In genomic region chr22:38843201-38843715, GRCh38 we compare ENCODE assay signal across 8 cellular contexts. TPM values are rescaled to one million over a fixed set of nuclear protein-coding genes. Genes with fewer than 3 reads are reported as not detected.
DNase-seq lines count a peak whose midpoint lies in the region; ATAC-seq and TF ChIP-seq lines count a peak whose summit lies in the region.

No MANE protein-coding gene starts in this region.

- H3F3A ChIP-seq in PC-9 (ENCODE audit: insufficient read depth, low read depth), result peaks cover 37% of the 10 kb centered on the region; the same call in 1 of the 2 replicates

- peak; percentile 69 for ATAC-seq in aorta (ENCODE audit: low FRiP score)
- no peak for ATAC-seq in GM19452 (IDR thresholded peaks at IDR 0.05; ENCODE audit: unreplicated experiment)

- peak; percentile 70 for DNase-seq in ACHN
- peak; percentile 55 for DNase-seq in GM19238 (ENCODE audit: insufficient read length, low spot score)
- peak; percentile 62 to 64 for DNase-seq in PC-9
- peak; percentile 67 for DNase-seq in activated naive CD4-positive, alpha-beta T cell treated with anti-CD3 and anti-CD28 coated beads, Interleukin-2, amount 10 ng/mL, durations not matched to agents 7 days and 5 days
- peak in 25 of 42 donors; percentile 29 to 72 (median 57) for DNase-seq in head of caudate nucleus
- DNase-seq in progenitor cell of endocrine pancreas (ENCODE audit: low spot score, unreplicated experiment), result peak; percentile 48
- peak in 1 of 2 donors; percentile 67 for DNase-seq in aorta

- WGBS in aorta, 2 donors, result 1% methylated on average over 53 to 81 of the region's 81 CpGs

- in situ Hi-C loops in ACHN (cut with HindIII; ENCODE audit: low pct_ligation_motif_present, low pct_unique_long_range_greater_than_20kb, low sequenced_read_pairs), result no loop called here

- H3K36me3 Mint-ChIP-seq in activated naive CD4-positive, alpha-beta T cell treated with anti-CD3 and anti-CD28 coated beads, Interleukin-2, amount 10 ng/mL, durations not matched to agents 7 days and 5 days, result no peaks in the 10 kb centered on the region
- H3K36me3 Mint-ChIP-seq in progenitor cell of endocrine pancreas (ENCODE audit: insufficient read depth), result no peaks in the 10 kb centered on the region

- peak overlapping the region; percentile 73 for H3K4me2 ChIP-seq in PC-9

- H3K27me3 Mint-ChIP-seq in activated naive CD4-positive, alpha-beta T cell treated with anti-CD3 and anti-CD28 coated beads, Interleukin-2, amount 10 ng/mL, durations not matched to agents 7 days and 5 days, result peaks cover 75% of the 10 kb centered on the region
- peaks cover 69% of the 10 kb centered on the region for H3K27me3 Mint-ChIP-seq in progenitor cell of endocrine pancreas

- no peaks in the 10 kb centered on the region for H3K79me2 ChIP-seq in PC-9 (ENCODE audit: low read depth)

- peaks cover 24% of the 10 kb centered on the region for H3K4me1 ChIP-seq in PC-9 (replicated peaks; ENCODE audit: insufficient read depth)
- no peaks in the 10 kb centered on the region for H3K4me1 ChIP-seq in aorta (ENCODE audit: control insufficient read depth in 1 of 2, insufficient read depth in 2 of 2, low read length in 2 of 2)

- no peaks in the 10 kb centered on the region for H3K9me3 Mint-ChIP-seq in activated naive CD4-positive, alpha-beta T cell treated with anti-CD3 and anti-CD28 coated beads, Interleukin-2, amount 10 ng/mL, durations not matched to agents 7 days and 5 days
- H3K9me3 Mint-ChIP-seq in progenitor cell of endocrine pancreas (ENCODE audit: low read depth), result no peaks in the 10 kb centered on the region

- POLR2A ChIA-PET in PC-9 (lab: Charles Lee; ENCODE audit: unreplicated experiment), result interaction anchor here (0.6 kb wide), 1 partner anchor 74 kb away, joined by 4 read pairs; no protein-coding TSS in a partner anchor

- no peaks in the 10 kb centered on the region for H4K20me1 ChIP-seq in PC-9 (ENCODE audit: insufficient read depth)

- H3K9me3 ChIP-seq in PC-9 (ENCODE audit: insufficient read depth, low read depth), result no peaks in the 10 kb centered on the region
- H3K9me3 ChIP-seq in aorta (ENCODE audit: control insufficient read depth, low read length), result no peaks in the 10 kb centered on the region

- intact Hi-C loops in PC-9 (cut with micrococcal nuclease; ENCODE audit: unreplicated experiment) (loop anchor here (5.0 kb wide), 1 partner anchor 76 kb away; no protein-coding TSS in a partner anchor), head of caudate nucleus (cut with DNase I) (no loop called here), aorta (cut with DNase I) (loop anchor here (5.0 kb wide), 3 partner anchors 51 to 76 kb away; partner anchors contain the start of gene DNAL4 (in 1 of the 2))

- H3K4me1 Mint-ChIP-seq in activated naive CD4-positive, alpha-beta T cell treated with anti-CD3 and anti-CD28 coated beads, Interleukin-2, amount 10 ng/mL, durations not matched to agents 7 days and 5 days, result peaks cover 15% of the 10 kb centered on the region
- H3K4me1 Mint-ChIP-seq in progenitor cell of endocrine pancreas (ENCODE audit: low read depth), result peaks cover 1% of the 10 kb centered on the region

- no peaks in the 10 kb centered on the region for H3K36me3 ChIP-seq in PC-9 (ENCODE audit: low read depth)
- no peaks in the 10 kb centered on the region for H3K36me3 ChIP-seq in aorta (ENCODE audit: control insufficient read depth in 1 of 2, insufficient read depth in 2 of 2, low read length in 1 of 2)

- CTCF ChIA-PET in PC-9 (lab: Charles Lee), result interaction anchor here (0.6 to 1.9 kb wide), 2 partner anchors 9 to 75 kb away, joined by 6 to 10 read pairs; no protein-coding TSS in a partner anchor
- CTCF ChIA-PET in activated naive CD4-positive, alpha-beta T cell treated with anti-CD3 and anti-CD28 coated beads, Interleukin-2, amount 10 ng/mL, durations not matched to agents 7 days and 5 days (lab: Charles Lee), result interaction anchor here (1.0 to 1.6 kb wide), 6 partner anchors 10 to 75 kb away, joined by 3 to 7 read pairs (median 4); no protein-coding TSS in a partner anchor

- no peak; the same call in 1 of the 2 replicates for TF ChIP-seq CTCF in PC-9 (conservative IDR thresholded peaks at IDR 0.05)
- TF ChIP-seq CTCF in progenitor cell of endocrine pancreas (IDR thresholded peaks at IDR 0.05; ENCODE audit: unreplicated experiment), result peak; percentile 51

- no peaks in the 10 kb centered on the region for H3K9me2 ChIP-seq in PC-9 (ENCODE audit: insufficient read depth)

- H3K4me3 ChIP-seq in PC-9, result peak overlapping the region; percentile 67; the same call in 1 of the 2 replicates
- H3K4me3 ChIP-seq in aorta (ENCODE audit: low read length in 2 of 2), result peak overlapping the region; percentile 39 to 55

- no TSS peak for BruUV-seq in PC-9 (replicated peaks; lab: Mats Ljungman, UMichigan)

- H3K27ac ChIP-seq in PC-9, result no peak overlapping the region
- peak overlapping the region; percentile 29 to 63 for H3K27ac ChIP-seq in aorta (ENCODE audit: low read depth in 1 of 2, low read length in 2 of 2)

- no peaks in the 10 kb centered on the region; the same call in 1 of the 2 replicates for H3K27me3 ChIP-seq in PC-9 (ENCODE audit: insufficient read depth, low read depth)
- H3K27me3 ChIP-seq in aorta (ENCODE audit: control insufficient read depth in 1 of 2, insufficient read depth in 2 of 2, low read length in 1 of 2), result no peaks in the 10 kb centered on the region

- H2AFZ ChIP-seq in PC-9, result peak overlapping the region; percentile 72; the same call in 1 of the 2 replicates

- H3K4me3 Mint-ChIP-seq in activated naive CD4-positive, alpha-beta T cell treated with anti-CD3 and anti-CD28 coated beads, Interleukin-2, amount 10 ng/mL, durations not matched to agents 7 days and 5 days, result no peak overlapping the region
- H3K4me3 Mint-ChIP-seq in progenitor cell of endocrine pancreas (ENCODE audit: low read depth), result no peak overlapping the region

- H3K27ac Mint-ChIP-seq in activated naive CD4-positive, alpha-beta T cell treated with anti-CD3 and anti-CD28 coated beads, Interleukin-2, amount 10 ng/mL, durations not matched to agents 7 days and 5 days, result no peak overlapping the region
- H3K27ac Mint-ChIP-seq in progenitor cell of endocrine pancreas, result no peak overlapping the region

RNA-seq across cellular contexts. Expression of gene NPTXR, which starts 0.6 kb away (rescaled TPM):
- total RNA-seq in PC-9 (2021) (14.7 and 23.8 TPM in 2 replicates), progenitor cell of endocrine pancreas (4.7 TPM in 2 replicates), aorta (10 to 100 TPM; 16.5 to 21.9 TPM)
- polyA plus RNA-seq in aorta, result 10 to 100 TPM in 1 of 2 donors, 1 to 10 TPM in 1; 6.1 to 11.3 TPM

RNA-seq across cellular contexts. Expression of gene CBX6, which starts 28.8 kb away (rescaled TPM):
- total RNA-seq in PC-9 (2021) (131 and 136 TPM in 2 replicates), progenitor cell of endocrine pancreas (38.8 and 39.6 TPM in 2 replicates), aorta (100 to 1,000 TPM in 1 of 2 donors, 10 to 100 TPM in 1; 97.2 to 104 TPM)
- polyA plus RNA-seq in aorta, result 10 to 100 TPM; 17.5 to 38.9 TPM

RNA-seq across cellular contexts. Expression of gene DNAL4, which starts 49.3 kb away (rescaled TPM):
- total RNA-seq in PC-9 (2021) (50.3 and 53.0 TPM in 2 replicates), progenitor cell of endocrine pancreas (27.1 and 28.0 TPM in 2 replicates), aorta (10 to 100 TPM in 1 of 2 donors, 1 to 10 TPM in 1; 8.2 to 10.8 TPM)
- 10 to 100 TPM in 1 of 2 donors, 1 to 10 TPM in 1; 8.8 to 14.3 TPM for polyA plus RNA-seq in aorta
